Comparison of ENCODE assay signal across 12 cellular contexts in genomic region chr4:20313237-20314030, GRCh38.
A peak's percentile ranks its signal among the peaks of the same experiment; 100 is the strongest.
DNase-seq lines count a peak whose midpoint lies in the region; ATAC-seq and TF ChIP-seq lines count a peak whose summit lies in the region.
"Had no signal": no experiment of that assay in that cellular context is flagged by ENCODE, and none has a peak within 500 bp of the region (broad histone marks: within the 10 kb centered on the region; RNA-seq: fewer than 3 reads in every experiment).

No MANE protein-coding gene starts in this region.

- H3K27ac ChIP-seq in neural progenitor cell = no peak overlapping the region
- H3K27ac ChIP-seq: A549 had no signal

- no peaks in the 10 kb centered on the region for H3K9me3 ChIP-seq in neural progenitor cell (ENCODE audit: low read depth)
- H3K9me3 ChIP-seq: A549 had no signal

- H3K4me1 Mint-ChIP-seq in activated CD4-positive, alpha-beta T cell treated with anti-CD3 and anti-CD28 coated beads for 36 hours = no peaks in the 10 kb centered on the region
- H3K4me1 Mint-ChIP-seq in neural progenitor cell = peaks cover 30% of the 10 kb centered on the region
- H3K4me1 Mint-ChIP-seq in effector memory CD8-positive, alpha-beta T cell (ENCODE audit: low read depth in 2 of 2) = no peaks in the 10 kb centered on the region

- no peak for ATAC-seq in activated CD4-positive, alpha-beta T cell treated with anti-CD3 and anti-CD28 coated beads for 36 hours
- ATAC-seq in HG03442 (IDR thresholded peaks at IDR 0.05; ENCODE audit: unreplicated experiment) = peak; percentile 88
- ATAC-seq in effector memory CD8-positive, alpha-beta T cell (replicated peaks) = no peak

- H3K9ac ChIP-seq in neural progenitor cell = no peak overlapping the region

- peak; percentile 74 for TF ChIP-seq CTCF in neural progenitor cell (IDR thresholded peaks at IDR 0.05)

- H3K27me3 ChIP-seq in neural progenitor cell = no peaks in the 10 kb centered on the region

- no peaks in the 10 kb centered on the region for H3F3A ChIP-seq in neural progenitor cell (ENCODE audit: low read depth)

- CTCF ChIA-PET in activated CD4-positive, alpha-beta T cell treated with anti-CD3 and anti-CD28 coated beads for 36 hours (lab: Charles Lee) = interaction anchor here (1.4 kb wide), 1 partner anchor 371 kb away, joined by 3 read pairs; no protein-coding TSS in a partner anchor

- H4K20me1 ChIP-seq in neural progenitor cell (ENCODE audit: low read depth) = no peaks in the 10 kb centered on the region

- H3K79me2 ChIP-seq in neural progenitor cell (ENCODE audit: low read depth) = no peaks in the 10 kb centered on the region

- H3K4me1 ChIP-seq in neural progenitor cell = peaks cover 14% of the 10 kb centered on the region
- H3K4me1 ChIP-seq: A549 had no signal

- intact Hi-C loops in activated CD4-positive, alpha-beta T cell treated with anti-CD3 and anti-CD28 coated beads for 36 hours (cut with DNase I, micrococcal nuclease) = no loop called here

- H3K36me3 Mint-ChIP-seq in activated CD4-positive, alpha-beta T cell treated with anti-CD3 and anti-CD28 coated beads for 36 hours (ENCODE audit: low read depth) = no peaks in the 10 kb centered on the region
- H3K36me3 Mint-ChIP-seq in neural progenitor cell = peaks cover 21% of the 10 kb centered on the region
- no peaks in the 10 kb centered on the region for H3K36me3 Mint-ChIP-seq in effector memory CD8-positive, alpha-beta T cell (ENCODE audit: insufficient read depth)

- POLR2A ChIA-PET in activated CD4-positive, alpha-beta T cell treated with anti-CD3 and anti-CD28 coated beads for 36 hours (lab: Charles Lee) = no interaction called here

- H3K36me3 ChIP-seq in neural progenitor cell = no peaks in the 10 kb centered on the region

- H3K27ac Mint-ChIP-seq in activated CD4-positive, alpha-beta T cell treated with anti-CD3 and anti-CD28 coated beads for 36 hours = no peak overlapping the region
- no peak overlapping the region for H3K27ac Mint-ChIP-seq in neural progenitor cell
- no peak overlapping the region for H3K27ac Mint-ChIP-seq in effector memory CD8-positive, alpha-beta T cell

- DNase-seq in activated CD4-positive, alpha-beta T cell treated with anti-CD3 and anti-CD28 coated beads for 36 hours = peak; percentile 48
- no peak for DNase-seq in activated CD4-positive, alpha-beta T cell treated with anti-CD3 and anti-CD28 coated beads for 4 hours
- DNase-seq in dermis blood vessel endothelial cell (peak; percentile 4), neural progenitor cell (ENCODE audit: low spot score) (peak; percentile 74), GM03348 (ENCODE audit: low spot score) (no peak), D341Med (ENCODE audit: low spot score) (no peak)
- DNase-seq in effector memory CD8-positive, alpha-beta T cell = no peak
- DNase-seq: KG1, kidney, SHP77 treated with DMSO at 0.1 percent for 48 hours had no signal

- no peak overlapping the region for H3K4me3 ChIP-seq in neural progenitor cell
- H3K4me3 ChIP-seq: A549 had no signal

- H2AFZ ChIP-seq in neural progenitor cell (replicated peaks) = no peak overlapping the region

- H3K4me2 ChIP-seq in neural progenitor cell = no peak overlapping the region
- H3K4me2 ChIP-seq: A549 had no signal

- H3K9me3 Mint-ChIP-seq in activated CD4-positive, alpha-beta T cell treated with anti-CD3 and anti-CD28 coated beads for 36 hours (ENCODE audit: low read depth) = peaks cover 1% of the 10 kb centered on the region
- H3K9me3 Mint-ChIP-seq in neural progenitor cell = peaks cover 18% of the 10 kb centered on the region
- peaks cover 3 to 17% of the 10 kb centered on the region in 2 donors for H3K9me3 Mint-ChIP-seq in effector memory CD8-positive, alpha-beta T cell

- H3K4me3 Mint-ChIP-seq in activated CD4-positive, alpha-beta T cell treated with anti-CD3 and anti-CD28 coated beads for 36 hours = no peak overlapping the region
- H3K4me3 Mint-ChIP-seq in neural progenitor cell = no peak overlapping the region
- no peak overlapping the region for H3K4me3 Mint-ChIP-seq in effector memory CD8-positive, alpha-beta T cell

- no peaks in the 10 kb centered on the region for H3K27me3 Mint-ChIP-seq in activated CD4-positive, alpha-beta T cell treated with anti-CD3 and anti-CD28 coated beads for 36 hours
- no peaks in the 10 kb centered on the region for H3K27me3 Mint-ChIP-seq in neural progenitor cell (ENCODE audit: insufficient read depth, low read depth)
- no peaks in the 10 kb centered on the region for H3K27me3 Mint-ChIP-seq in effector memory CD8-positive, alpha-beta T cell

Comparison
In these comparisons a context has a peak if more than half of its experiments do, and no peak if none do; other contexts are left out.
1. DNase-seq: peak in activated CD4-positive, alpha-beta T cell treated with anti-CD3 and anti-CD28 coated beads for 36 hours (single experiment), dermis blood vessel endothelial cell (single experiment) and neural progenitor cell (single experiment); none in activated CD4-positive, alpha-beta T cell treated with anti-CD3 and anti-CD28 coated beads for 4 hours (0 of 2), GM03348 (single experiment), D341Med (single experiment) and effector memory CD8-positive, alpha-beta T cell (0 of 3).